1 cellular context compared by ENCODE assay signal in genomic region chr9:81588148-81588874, GRCh38.
A peak's percentile ranks its signal among the peaks of the same experiment; 100 is the strongest.
TF ChIP-seq lines count a peak whose summit lies in the region.

No MANE protein-coding gene starts in this region.

TF ChIP-seq in HepG2, 621 proteins besides CTCF, POLR2A, EP300 and RAD21 (continued from another document and continues in another):
- peak; percentile 84 for TF ChIP-seq ZBED4 (CRISPR knock-in tag; IDR thresholded peaks at IDR 0.05; ENCODE audit: borderline replicate concordance)
- peak; percentile 85; the same call in 1 of the 2 replicates for TF ChIP-seq TFAP4 (IDR thresholded peaks at IDR 0.05; ENCODE audit: borderline replicate concordance, low read depth)
- no peak for TF ChIP-seq PREB (CRISPR knock-in tag; IDR thresholded peaks at IDR 0.05)
- TF ChIP-seq ZBTB40 (IDR thresholded peaks at IDR 0.05): no peak
- TF ChIP-seq ZBTB40 (CRISPR knock-in tag; IDR thresholded peaks at IDR 0.05): peak; percentile 77; the same call in 1 of the 2 replicates
- peak; percentile 93 for TF ChIP-seq ZNF609 (CRISPR knock-in tag; IDR thresholded peaks at IDR 0.05; ENCODE audit: borderline replicate concordance)
- TF ChIP-seq ONECUT2 (CRISPR knock-in tag; IDR thresholded peaks at IDR 0.05): peak; percentile 58
- no peak for TF ChIP-seq NR3C1 (CRISPR knock-in tag; IDR thresholded peaks at IDR 0.05)
- TF ChIP-seq KLF9 (CRISPR knock-in tag; IDR thresholded peaks at IDR 0.05; ENCODE audit: low read depth): 0 out of 2 replicates have a peak, but pooled peaks have one; percentile 21
- peak; percentile 62; the same call in 1 of the 2 replicates for TF ChIP-seq ZNF792 (CRISPR knock-in tag; IDR thresholded peaks at IDR 0.05)
- no peak for TF ChIP-seq ZNF30 (CRISPR knock-in tag; IDR thresholded peaks at IDR 0.05)
- no peak for TF ChIP-seq HINFP (CRISPR knock-in tag; IDR thresholded peaks at IDR 0.05; ENCODE audit: low read depth)
- no peak for TF ChIP-seq ZNF552 (CRISPR knock-in tag; IDR thresholded peaks at IDR 0.05; ENCODE audit: borderline replicate concordance)
- TF ChIP-seq CBX5 (CRISPR knock-in tag; IDR thresholded peaks at IDR 0.05; ENCODE audit: borderline replicate concordance): peak; percentile 87; the same call in 1 of the 2 replicates
- TF ChIP-seq ZMAT5 (CRISPR knock-in tag; IDR thresholded peaks at IDR 0.05; ENCODE audit: borderline replicate concordance, low read depth): no peak
- TF ChIP-seq ZNF773 (CRISPR knock-in tag; IDR thresholded peaks at IDR 0.05; ENCODE audit: borderline replicate concordance): no peak
- TF ChIP-seq HDAC1 (CRISPR knock-in tag; IDR thresholded peaks at IDR 0.05): peak; percentile 56; the same call in 1 of the 2 replicates
- peak; percentile 35; the same call in 1 of the 2 replicates for TF ChIP-seq ZSCAN9 (CRISPR knock-in tag; IDR thresholded peaks at IDR 0.05; ENCODE audit: borderline replicate concordance)
- TF ChIP-seq ZNF121 (CRISPR knock-in tag; IDR thresholded peaks at IDR 0.05): 0 out of 2 replicates have a peak, but pooled peaks have one; percentile 32
- TF ChIP-seq EED (CRISPR knock-in tag; IDR thresholded peaks at IDR 0.05): no peak
- peak; percentile 90 for TF ChIP-seq ZGPAT (CRISPR knock-in tag; IDR thresholded peaks at IDR 0.05)
- peak; percentile 65 for TF ChIP-seq ZNF652 (CRISPR knock-in tag; IDR thresholded peaks at IDR 0.05; ENCODE audit: borderline replicate concordance, low read depth)
- TF ChIP-seq ZNF768 (CRISPR knock-in tag; IDR thresholded peaks at IDR 0.05): peak; percentile 23; the same call in 1 of the 2 replicates
- TF ChIP-seq ZNF326 (CRISPR knock-in tag; IDR thresholded peaks at IDR 0.05; ENCODE audit: borderline replicate concordance): no peak
- TF ChIP-seq ZSCAN25 (CRISPR knock-in tag; IDR thresholded peaks at IDR 0.05): 0 out of 2 replicates have a peak, but pooled peaks have one; percentile 3
- no peak for TF ChIP-seq IKZF1 (IDR thresholded peaks at IDR 0.05)
- TF ChIP-seq ATRX (CRISPR knock-in tag; IDR thresholded peaks at IDR 0.05; ENCODE audit: borderline replicate concordance): no peak
- peak; percentile 96 for TF ChIP-seq SALL1 (CRISPR knock-in tag; IDR thresholded peaks at IDR 0.05)
- peak; percentile 99 for TF ChIP-seq FOXA3 (CRISPR knock-in tag; IDR thresholded peaks at IDR 0.05)
- peak; percentile 58; the same call in 1 of the 2 replicates for TF ChIP-seq ZNF12 (CRISPR knock-in tag; IDR thresholded peaks at IDR 0.05)
- TF ChIP-seq HOXA7 (CRISPR knock-in tag; IDR thresholded peaks at IDR 0.05): no peak
- TF ChIP-seq ZNF329 (CRISPR knock-in tag; IDR thresholded peaks at IDR 0.05; ENCODE audit: low read depth): no peak
- no peak for TF ChIP-seq MTF1 (CRISPR knock-in tag; IDR thresholded peaks at IDR 0.05)
- peak; percentile 46 for TF ChIP-seq ATF1 (CRISPR knock-in tag; IDR thresholded peaks at IDR 0.05)
